In genomic region chr17:7626956-7627249, GRCh38 we compare ENCODE assay signal across 1 cellular context.
TF ChIP-seq lines count a peak whose summit lies in the region.

No MANE protein-coding gene starts in this region.

TF ChIP-seq in H1, 55 proteins besides CTCF, POLR2A, EP300 and RAD21:
- TF ChIP-seq SP4 (IDR thresholded peaks at IDR 0.05; ENCODE audit: low read length) (no peak), NRF1 (IDR thresholded peaks at IDR 0.05; ENCODE audit: low read depth, low read length) (no peak), TAF7 (optimal IDR thresholded peaks at IDR 0.05; ENCODE audit: borderline replicate concordance, low read depth, low read length) (no peak), ATF2 (IDR thresholded peaks at IDR 0.05; ENCODE audit: low read length) (no peak), CHD2 (IDR thresholded peaks at IDR 0.05; ENCODE audit: low read length) (no peak), CEBPB (IDR thresholded peaks at IDR 0.05; ENCODE audit: low read depth, low read length) (no peak), ZNF274 (IDR thresholded peaks at IDR 0.05; ENCODE audit: borderline replicate concordance, extremely low read depth, low read length) (no peak), RXRA (IDR thresholded peaks at IDR 0.05; ENCODE audit: insufficient read depth, low read depth, low read length) (no peak), CHD1 (IDR thresholded peaks at IDR 0.05; ENCODE audit: low read depth, low read length) (no peak), SIX5 (IDR thresholded peaks at IDR 0.05; ENCODE audit: low read depth, low read length) (no peak), GTF2F1 (IDR thresholded peaks at IDR 0.05; ENCODE audit: borderline replicate concordance, low read depth, low read length) (no peak), MAFK (IDR thresholded peaks at IDR 0.05; ENCODE audit: low read depth, low read length) (no peak), KDM4A (IDR thresholded peaks at IDR 0.05; ENCODE audit: low read depth, low read length, severe bottlenecking) (no peak), BCL11A (IDR thresholded peaks at IDR 0.05; ENCODE audit: low read depth in 2 of 2, low read length in 2 of 2) (no peak), SP1 (IDR thresholded peaks at IDR 0.05; ENCODE audit: low read depth, low read length) (no peak), EZH2 (IDR thresholded peaks at IDR 0.05; ENCODE audit: low read depth, low read length, severe bottlenecking) (no peak), MAX (IDR thresholded peaks at IDR 0.05) (no peak), SP2 (IDR thresholded peaks at IDR 0.05; ENCODE audit: low read length) (no peak)
